15 cellular contexts compared by ENCODE assay signal in genomic region chr15:88388702-88389101, GRCh38.
DNase-seq lines count a peak whose midpoint lies in the region; ATAC-seq, FAIRE-seq and TF ChIP-seq lines count a peak whose summit lies in the region.
"Had no signal": no experiment of that assay in that cellular context is flagged by ENCODE, and none has a peak within 500 bp of the region (broad histone marks: within the 10 kb centered on the region; RNA-seq: fewer than 3 reads in every experiment).

No MANE protein-coding gene starts in this region.

- DNase-seq in HuH-7 (ENCODE audit: low spot score) (peak; percentile 49), endodermal cell (peak; percentile 85), HepG2 (ENCODE audit: low spot score) (peak; percentile 85), cerebellar nuclear complex (lab: John Stamatoyannopoulos, UW) (no peak), HuH-7.5 (ENCODE audit: low spot score) (no peak), head of caudate nucleus (no peak), AG08395 (ENCODE audit: low spot score) (no peak)
- DNase-seq: DMS 273 treated with DMSO at 0.1 percent for 48 hours, HCEC 1CT, NCI-H1048, NCI-H2227 treated with DMSO at 0.1 percent for 48 hours, NCI-H524 treated with DMSO at 0.1 percent for 48 hours, RPMI8226 had no signal

- H3K27me3 ChIP-seq in endodermal cell (ENCODE audit: control insufficient read depth, insufficient read depth, low read length, poor library complexity, severe bottlenecking), result peaks cover 78% of the 10 kb centered on the region
- H3K27me3 ChIP-seq in HepG2 (ENCODE audit: control insufficient read depth in 1 of 2, insufficient read depth in 2 of 2, low read length in 2 of 2), result no peaks in the 10 kb centered on the region
- H3K27me3 ChIP-seq: BLaER1 treated with 17β-estradiol and CSF1 and Interleukin-3, amounts not matched to agents 10 nM and 100 nM had no signal

- H3K9ac ChIP-seq in endodermal cell (ENCODE audit: extremely low read depth, low read length, poor library complexity, severe bottlenecking), result no peak overlapping the region
- no peak overlapping the region for H3K9ac ChIP-seq in HepG2 (ENCODE audit: insufficient read depth, low read depth, low read length)
- H3K9ac ChIP-seq: BLaER1 treated with 17β-estradiol and CSF1 and Interleukin-3, amounts not matched to agents 10 nM and 100 nM had no signal

- TF ChIP-seq EP300 in HepG2 (IDR thresholded peaks at IDR 0.05; ENCODE audit: low read depth in 2 of 2, low read length in 2 of 2) (peak in 1 of 2 experiments; percentile 79; a peak in 2 of 4 replicates), HepG2 (CRISPR knock-in tag; IDR thresholded peaks at IDR 0.05; ENCODE audit: borderline replicate concordance) (no peak; the same call in 1 of the 2 replicates)

- no peak overlapping the region for H3K4me3 ChIP-seq in endodermal cell (ENCODE audit: low read length)
- H3K4me3 ChIP-seq in HepG2 (replicated peaks in 1 of 3; ENCODE audit: insufficient read depth in 1 of 3, low read depth in 2 of 3, low read length in 3 of 3), result peak overlapping the region in 1 of 3 experiments; percentile 40; a peak in 2 of 6 replicates
- H3K4me3 ChIP-seq: BLaER1 treated with 17β-estradiol and CSF1 and Interleukin-3, amounts not matched to agents 10 nM and 100 nM had no signal

- peaks cover 63% of the 10 kb centered on the region for H3K27me3 Mint-ChIP-seq in endodermal cell (ENCODE audit: insufficient read depth)

- CTCF ChIA-PET in HepG2 (lab: Yijun Ruan, JAX; ENCODE audit: low intra/inter-chr PET ratio, low total read pairs), result no interaction called here

- BruUV-seq in HepG2 (replicated peaks; lab: Mats Ljungman, UMichigan), result no TSS peak

- H3K9me3 ChIP-seq in endodermal cell (ENCODE audit: control insufficient read depth, low read length) (peaks cover 15% of the 10 kb centered on the region), HepG2 (ENCODE audit: low read length) (no peaks in the 10 kb centered on the region)
- H3K9me3 ChIP-seq: BLaER1 treated with 17β-estradiol and CSF1 and Interleukin-3, amounts not matched to agents 10 nM and 100 nM had no signal

- no peak overlapping the region for H2AFZ ChIP-seq in HepG2 (ENCODE audit: low read length)

- no peak for TF ChIP-seq RAD21 in HepG2 (CRISPR knock-in tag; IDR thresholded peaks at IDR 0.05)

- H3K36me3 Mint-ChIP-seq in endodermal cell (ENCODE audit: low read depth), result no peaks in the 10 kb centered on the region
- H3K36me3 Mint-ChIP-seq: IgD-negative memory B cell had no signal

- peak overlapping the region; percentile 68 for H3K4me2 ChIP-seq in HepG2 (ENCODE audit: low read depth, low read length)
- H3K4me2 ChIP-seq: BLaER1 treated with 17β-estradiol and CSF1 and Interleukin-3, amounts not matched to agents 10 nM and 100 nM had no signal

- no peaks in the 10 kb centered on the region for H4K20me1 ChIP-seq in HepG2 (ENCODE audit: insufficient read depth, low read length)
- H4K20me1 ChIP-seq: BLaER1 treated with 17β-estradiol and CSF1 and Interleukin-3, amounts not matched to agents 10 nM and 100 nM had no signal

- in situ Hi-C loops in HepG2 (cut with HindIII; ENCODE audit: extremely low pct_ligation_motif_present, low pct_unique_long_range_greater_than_20kb), result no loop called here

- H3K27ac Mint-ChIP-seq in endodermal cell, result peak overlapping the region; percentile 85
- H3K27ac Mint-ChIP-seq: IgD-negative memory B cell had no signal

- TF ChIP-seq CTCF in endodermal cell (conservative IDR thresholded peaks at IDR 0.05) (peak; percentile 68), HepG2 (CRISPR knock-in tag; IDR thresholded peaks at IDR 0.05) (peak; percentile 55)

- H3K4me3 Mint-ChIP-seq in endodermal cell, result peak overlapping the region; percentile 24
- H3K4me3 Mint-ChIP-seq: IgD-negative memory B cell had no signal

- POLR2A ChIA-PET in HepG2 (lab: Yijun Ruan, JAX), result interaction anchor here (0.6 kb wide), 1 partner anchor 65 kb away, joined by 4 read pairs; no protein-coding TSS in a partner anchor

- peak; percentile 96 for ATAC-seq in HepG2

- intact Hi-C loops in HepG2 (cut with micrococcal nuclease; ENCODE audit: unreplicated experiment), result no loop called here
- intact Hi-C loops in head of caudate nucleus (cut with DNase I), result no loop called here

- H3K79me2 ChIP-seq in HepG2 (ENCODE audit: insufficient read depth, low read length), result no peaks in the 10 kb centered on the region

- WGBS in endodermal cell (ENCODE audit: insufficient coverage in 1 of 2, insufficient read length in 1 of 2), 2 experiments, result 28 to 100% methylated on average over 1 to 3 of the region's 3 CpGs
- 4% methylated on average over 3 of the region's 3 CpGs for WGBS in HepG2 (ENCODE audit: low lambda C conversion rate)

- FAIRE-seq in HepG2 (lab: Jason Lieb, UNC), result peak; percentile 96

- H3K9me3 Mint-ChIP-seq in endodermal cell, result peaks cover 16% of the 10 kb centered on the region
- H3K9me3 Mint-ChIP-seq: IgD-negative memory B cell had no signal

- no peaks in the 10 kb centered on the region for H3K36me3 ChIP-seq in endodermal cell (ENCODE audit: control insufficient read depth, insufficient read depth, low read length)
- H3K36me3 ChIP-seq in HepG2 (replicated peaks in 1 of 2; ENCODE audit: control insufficient read depth in 1 of 2, insufficient read depth in 2 of 2, low read length in 2 of 2), result no peaks in the 10 kb centered on the region
- H3K36me3 ChIP-seq: BLaER1 treated with 17β-estradiol and CSF1 and Interleukin-3, amounts not matched to agents 10 nM and 100 nM had no signal

- peaks cover 6% of the 10 kb centered on the region for H3K4me1 ChIP-seq in endodermal cell (ENCODE audit: control insufficient read depth, insufficient read depth, low read length)
- H3K4me1 ChIP-seq in HepG2 (ENCODE audit: insufficient read depth, low read length), result peaks cover 48% of the 10 kb centered on the region

- H3K27ac ChIP-seq in endodermal cell (ENCODE audit: low read depth, low read length), result no peak overlapping the region
- peak overlapping the region; percentile 53 for H3K27ac ChIP-seq in HepG2 (ENCODE audit: extremely low read length, insufficient read depth, low read length)
- H3K27ac ChIP-seq: BLaER1 treated with 17β-estradiol and CSF1 and Interleukin-3, amounts not matched to agents 10 nM and 100 nM had no signal

- no peak for TF ChIP-seq POLR2A in HepG2 (IDR thresholded peaks at IDR 0.05; ENCODE audit: insufficient read depth in 1 of 2, low read depth in 2 of 2, low read length in 2 of 2)

- peaks cover 36% of the 10 kb centered on the region for H3K4me1 Mint-ChIP-seq in endodermal cell
- H3K4me1 Mint-ChIP-seq: IgD-negative memory B cell had no signal

TF ChIP-seq in HepG2, 621 proteins besides CTCF, POLR2A, EP300 and RAD21 (continues in another document):
- TF ChIP-seq ZNF781 (CRISPR knock-in tag; IDR thresholded peaks at IDR 0.05; ENCODE audit: borderline replicate concordance, not compliant biosample characterization) (no peak), SIX4 (CRISPR knock-in tag; IDR thresholded peaks at IDR 0.05) (peak; percentile 54; the same call in 1 of the 2 replicates), ZNF629 (CRISPR knock-in tag; conservative IDR thresholded peaks at IDR 0.05) (peak; percentile 48; the same call in 1 of the 2 replicates), NCOA2 (CRISPR knock-in tag; IDR thresholded peaks at IDR 0.05) (peak; percentile 58; the same call in 1 of the 2 replicates), ZFY (CRISPR knock-in tag; IDR thresholded peaks at IDR 0.05) (0 out of 2 replicates have a peak, but pooled peaks have one; percentile 31), HNF4A (CRISPR knock-in tag; IDR thresholded peaks at IDR 0.05) (peak; percentile 67; the same call in 1 of the 2 replicates), ZNF136 (CRISPR knock-in tag; IDR thresholded peaks at IDR 0.05; ENCODE audit: low read depth) (0 out of 2 replicates have a peak, but pooled peaks have one; percentile 75), ZBTB34 (CRISPR knock-in tag; IDR thresholded peaks at IDR 0.05) (0 out of 2 replicates have a peak, but pooled peaks have one; percentile 28), PHF21A (CRISPR knock-in tag; IDR thresholded peaks at IDR 0.05) (peak; percentile 71), SRSF4 (IDR thresholded peaks at IDR 0.05; ENCODE audit: low read depth, low read length, poor library complexity, severe bottlenecking) (no peak)
- TF ChIP-seq, protein P1, sequence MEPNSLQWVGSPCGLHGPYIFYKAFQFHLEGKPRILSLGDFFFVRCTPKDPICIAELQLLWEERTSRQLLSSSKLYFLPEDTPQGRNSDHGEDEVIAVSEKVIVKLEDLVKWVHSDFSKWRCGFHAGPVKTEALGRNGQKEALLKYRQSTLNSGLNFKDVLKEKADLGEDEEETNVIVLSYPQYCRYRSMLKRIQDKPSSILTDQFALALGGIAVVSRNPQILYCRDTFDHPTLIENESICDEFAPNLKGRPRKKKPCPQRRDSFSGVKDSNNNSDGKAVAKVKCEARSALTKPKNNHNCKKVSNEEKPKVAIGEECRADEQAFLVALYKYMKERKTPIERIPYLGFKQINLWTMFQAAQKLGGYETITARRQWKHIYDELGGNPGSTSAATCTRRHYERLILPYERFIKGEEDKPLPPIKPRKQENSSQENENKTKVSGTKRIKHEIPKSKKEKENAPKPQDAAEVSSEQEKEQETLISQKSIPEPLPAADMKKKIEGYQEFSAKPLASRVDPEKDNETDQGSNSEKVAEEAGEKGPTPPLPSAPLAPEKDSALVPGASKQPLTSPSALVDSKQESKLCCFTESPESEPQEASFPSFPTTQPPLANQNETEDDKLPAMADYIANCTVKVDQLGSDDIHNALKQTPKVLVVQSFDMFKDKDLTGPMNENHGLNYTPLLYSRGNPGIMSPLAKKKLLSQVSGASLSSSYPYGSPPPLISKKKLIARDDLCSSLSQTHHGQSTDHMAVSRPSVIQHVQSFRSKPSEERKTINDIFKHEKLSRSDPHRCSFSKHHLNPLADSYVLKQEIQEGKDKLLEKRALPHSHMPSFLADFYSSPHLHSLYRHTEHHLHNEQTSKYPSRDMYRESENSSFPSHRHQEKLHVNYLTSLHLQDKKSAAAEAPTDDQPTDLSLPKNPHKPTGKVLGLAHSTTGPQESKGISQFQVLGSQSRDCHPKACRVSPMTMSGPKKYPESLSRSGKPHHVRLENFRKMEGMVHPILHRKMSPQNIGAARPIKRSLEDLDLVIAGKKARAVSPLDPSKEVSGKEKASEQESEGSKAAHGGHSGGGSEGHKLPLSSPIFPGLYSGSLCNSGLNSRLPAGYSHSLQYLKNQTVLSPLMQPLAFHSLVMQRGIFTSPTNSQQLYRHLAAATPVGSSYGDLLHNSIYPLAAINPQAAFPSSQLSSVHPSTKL (CRISPR knock-in tag; IDR thresholded peaks at IDR 0.05), result peak; percentile 51; the same call in 1 of the 2 replicates

Comparison
In these comparisons a context has a peak if more than half of its experiments do, and no peak if none do; other contexts are left out.
1. DNase-seq: peak in HuH-7 (single experiment), endodermal cell (single experiment) and HepG2 (single experiment); none in cerebellar nuclear complex (0 of 2), HuH-7.5 (single experiment), head of caudate nucleus (0 of 42) and AG08395 (single experiment).